In genomic region chr17:39836117-39836516, GRCh38 we compare ENCODE assay signal across 2 cellular contexts.
TF ChIP-seq lines count a peak whose summit lies in the region.

No MANE protein-coding gene starts in this region.

TF ChIP-seq in GM12891, 5 proteins besides CTCF, POLR2A, EP300 and RAD21:
- TF ChIP-seq SPI1 (IDR thresholded peaks at IDR 0.05; ENCODE audit: low read depth, low read length) (no peak), POLR2AphosphoS5 (IDR thresholded peaks at IDR 0.05; ENCODE audit: low read depth, low read length) (peak; percentile 63), POU2F2 (IDR thresholded peaks at IDR 0.05; ENCODE audit: low read depth, low read length) (peak; percentile 47; the same call in 1 of the 2 replicates)

TF ChIP-seq in GM12878, 131 proteins besides CTCF, POLR2A, EP300 and RAD21:
- no peak for TF ChIP-seq ZSCAN29 (IDR thresholded peaks at IDR 0.05)
- no peak for TF ChIP-seq SUZ12 (IDR thresholded peaks at IDR 0.05; ENCODE audit: unreplicated experiment)
- TF ChIP-seq MTA3 (IDR thresholded peaks at IDR 0.05; ENCODE audit: borderline replicate concordance, low read length), result no peak
- TF ChIP-seq, protein P1, sequence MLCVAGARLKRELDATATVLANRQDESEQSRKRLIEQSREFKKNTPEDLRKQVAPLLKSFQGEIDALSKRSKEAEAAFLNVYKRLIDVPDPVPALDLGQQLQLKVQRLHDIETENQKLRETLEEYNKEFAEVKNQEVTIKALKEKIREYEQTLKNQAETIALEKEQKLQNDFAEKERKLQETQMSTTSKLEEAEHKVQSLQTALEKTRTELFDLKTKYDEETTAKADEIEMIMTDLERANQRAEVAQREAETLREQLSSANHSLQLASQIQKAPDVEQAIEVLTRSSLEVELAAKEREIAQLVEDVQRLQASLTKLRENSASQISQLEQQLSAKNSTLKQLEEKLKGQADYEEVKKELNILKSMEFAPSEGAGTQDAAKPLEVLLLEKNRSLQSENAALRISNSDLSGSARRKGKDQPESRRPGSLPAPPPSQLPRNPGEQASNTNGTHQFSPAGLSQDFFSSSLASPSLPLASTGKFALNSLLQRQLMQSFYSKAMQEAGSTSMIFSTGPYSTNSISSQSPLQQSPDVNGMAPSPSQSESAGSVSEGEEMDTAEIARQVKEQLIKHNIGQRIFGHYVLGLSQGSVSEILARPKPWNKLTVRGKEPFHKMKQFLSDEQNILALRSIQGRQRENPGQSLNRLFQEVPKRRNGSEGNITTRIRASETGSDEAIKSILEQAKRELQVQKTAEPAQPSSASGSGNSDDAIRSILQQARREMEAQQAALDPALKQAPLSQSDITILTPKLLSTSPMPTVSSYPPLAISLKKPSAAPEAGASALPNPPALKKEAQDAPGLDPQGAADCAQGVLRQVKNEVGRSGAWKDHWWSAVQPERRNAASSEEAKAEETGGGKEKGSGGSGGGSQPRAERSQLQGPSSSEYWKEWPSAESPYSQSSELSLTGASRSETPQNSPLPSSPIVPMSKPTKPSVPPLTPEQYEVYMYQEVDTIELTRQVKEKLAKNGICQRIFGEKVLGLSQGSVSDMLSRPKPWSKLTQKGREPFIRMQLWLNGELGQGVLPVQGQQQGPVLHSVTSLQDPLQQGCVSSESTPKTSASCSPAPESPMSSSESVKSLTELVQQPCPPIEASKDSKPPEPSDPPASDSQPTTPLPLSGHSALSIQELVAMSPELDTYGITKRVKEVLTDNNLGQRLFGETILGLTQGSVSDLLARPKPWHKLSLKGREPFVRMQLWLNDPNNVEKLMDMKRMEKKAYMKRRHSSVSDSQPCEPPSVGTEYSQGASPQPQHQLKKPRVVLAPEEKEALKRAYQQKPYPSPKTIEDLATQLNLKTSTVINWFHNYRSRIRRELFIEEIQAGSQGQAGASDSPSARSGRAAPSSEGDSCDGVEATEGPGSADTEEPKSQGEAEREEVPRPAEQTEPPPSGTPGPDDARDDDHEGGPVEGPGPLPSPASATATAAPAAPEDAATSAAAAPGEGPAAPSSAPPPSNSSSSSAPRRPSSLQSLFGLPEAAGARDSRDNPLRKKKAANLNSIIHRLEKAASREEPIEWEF (IDR thresholded peaks at IDR 0.05; ENCODE audit: insufficient replicate concordance, low read depth, low read length), result no peak
- TF ChIP-seq EED (IDR thresholded peaks at IDR 0.05; ENCODE audit: low read depth), result no peak
- TF ChIP-seq, protein P2, sequence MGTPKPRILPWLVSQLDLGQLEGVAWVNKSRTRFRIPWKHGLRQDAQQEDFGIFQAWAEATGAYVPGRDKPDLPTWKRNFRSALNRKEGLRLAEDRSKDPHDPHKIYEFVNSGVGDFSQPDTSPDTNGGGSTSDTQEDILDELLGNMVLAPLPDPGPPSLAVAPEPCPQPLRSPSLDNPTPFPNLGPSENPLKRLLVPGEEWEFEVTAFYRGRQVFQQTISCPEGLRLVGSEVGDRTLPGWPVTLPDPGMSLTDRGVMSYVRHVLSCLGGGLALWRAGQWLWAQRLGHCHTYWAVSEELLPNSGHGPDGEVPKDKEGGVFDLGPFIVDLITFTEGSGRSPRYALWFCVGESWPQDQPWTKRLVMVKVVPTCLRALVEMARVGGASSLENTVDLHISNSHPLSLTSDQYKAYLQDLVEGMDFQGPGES (IDR thresholded peaks at IDR 0.05), result no peak
- no peak for TF ChIP-seq NR2F1 (conservative IDR thresholded peaks at IDR 0.05)
- no peak for TF ChIP-seq KAT2A (conservative IDR thresholded peaks at IDR 0.05; ENCODE audit: control insufficient read depth, low read depth, low read length)
- no peak for TF ChIP-seq SREBF2 (IDR thresholded peaks at IDR 0.05; ENCODE audit: low read length)
